1 cellular context compared by ENCODE assay signal in the genomic region with DNA sequence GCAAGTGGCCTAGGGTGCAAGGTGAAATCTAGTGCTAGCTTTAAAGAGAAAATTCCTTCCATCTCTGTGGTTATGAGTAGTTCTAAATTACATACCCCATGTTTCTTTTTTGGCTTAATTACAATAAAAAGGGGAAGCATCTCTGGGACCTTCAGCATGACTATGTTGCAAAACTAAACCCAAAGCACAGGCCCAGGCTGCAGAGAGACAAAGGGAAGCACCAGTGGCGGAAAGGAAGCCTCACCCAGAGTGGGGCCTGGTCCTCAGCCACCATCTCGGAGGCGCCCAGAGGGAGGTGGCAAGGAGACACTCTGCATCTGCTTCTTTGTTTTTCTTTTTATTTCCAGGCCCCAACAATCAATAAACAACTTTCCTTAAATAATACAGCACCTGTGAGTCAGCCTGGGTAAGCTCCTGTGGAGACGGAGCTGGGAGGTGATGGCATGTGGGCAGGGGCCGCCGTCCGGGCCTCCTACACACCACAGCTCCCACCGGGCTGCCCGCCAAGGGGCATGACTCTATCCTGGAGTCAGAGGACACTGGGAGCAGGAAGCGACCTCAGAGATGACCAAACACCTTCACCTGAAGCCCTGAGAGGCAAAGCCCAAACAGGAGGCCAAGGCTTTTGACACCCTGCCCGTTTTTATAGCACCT.
TF ChIP-seq lines count a peak whose summit lies in the region.

No MANE protein-coding gene starts in this region.

TF ChIP-seq in HCT116, 20 proteins besides CTCF, POLR2A, EP300 and RAD21 (continued from another document):
- TF ChIP-seq, protein P1, sequence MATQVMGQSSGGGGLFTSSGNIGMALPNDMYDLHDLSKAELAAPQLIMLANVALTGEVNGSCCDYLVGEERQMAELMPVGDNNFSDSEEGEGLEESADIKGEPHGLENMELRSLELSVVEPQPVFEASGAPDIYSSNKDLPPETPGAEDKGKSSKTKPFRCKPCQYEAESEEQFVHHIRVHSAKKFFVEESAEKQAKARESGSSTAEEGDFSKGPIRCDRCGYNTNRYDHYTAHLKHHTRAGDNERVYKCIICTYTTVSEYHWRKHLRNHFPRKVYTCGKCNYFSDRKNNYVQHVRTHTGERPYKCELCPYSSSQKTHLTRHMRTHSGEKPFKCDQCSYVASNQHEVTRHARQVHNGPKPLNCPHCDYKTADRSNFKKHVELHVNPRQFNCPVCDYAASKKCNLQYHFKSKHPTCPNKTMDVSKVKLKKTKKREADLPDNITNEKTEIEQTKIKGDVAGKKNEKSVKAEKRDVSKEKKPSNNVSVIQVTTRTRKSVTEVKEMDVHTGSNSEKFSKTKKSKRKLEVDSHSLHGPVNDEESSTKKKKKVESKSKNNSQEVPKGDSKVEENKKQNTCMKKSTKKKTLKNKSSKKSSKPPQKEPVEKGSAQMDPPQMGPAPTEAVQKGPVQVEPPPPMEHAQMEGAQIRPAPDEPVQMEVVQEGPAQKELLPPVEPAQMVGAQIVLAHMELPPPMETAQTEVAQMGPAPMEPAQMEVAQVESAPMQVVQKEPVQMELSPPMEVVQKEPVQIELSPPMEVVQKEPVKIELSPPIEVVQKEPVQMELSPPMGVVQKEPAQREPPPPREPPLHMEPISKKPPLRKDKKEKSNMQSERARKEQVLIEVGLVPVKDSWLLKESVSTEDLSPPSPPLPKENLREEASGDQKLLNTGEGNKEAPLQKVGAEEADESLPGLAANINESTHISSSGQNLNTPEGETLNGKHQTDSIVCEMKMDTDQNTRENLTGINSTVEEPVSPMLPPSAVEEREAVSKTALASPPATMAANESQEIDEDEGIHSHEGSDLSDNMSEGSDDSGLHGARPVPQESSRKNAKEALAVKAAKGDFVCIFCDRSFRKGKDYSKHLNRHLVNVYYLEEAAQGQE (IDR thresholded peaks at IDR 0.05; ENCODE audit: low read depth): no peak
- TF ChIP-seq EZH2 (IDR thresholded peaks at IDR 0.05): no peak
- no peak for TF ChIP-seq TCF7L2 (IDR thresholded peaks at IDR 0.05; ENCODE audit: borderline replicate concordance, extremely low read depth, insufficient read depth, insufficient read length)
- TF ChIP-seq MAX (IDR thresholded peaks at IDR 0.05): peak; percentile 47; the same call in 1 of the 2 replicates
- no peak for TF ChIP-seq ZBTB33 (IDR thresholded peaks at IDR 0.05; ENCODE audit: extremely low read depth, insufficient replicate concordance, low read length)
- no peak for TF ChIP-seq POLR2AphosphoS5 (IDR thresholded peaks at IDR 0.05; ENCODE audit: low read depth, low read length)
- no peak for TF ChIP-seq SIN3A (IDR thresholded peaks at IDR 0.05; ENCODE audit: low read depth)
- TF ChIP-seq CEBPB (IDR thresholded peaks at IDR 0.05; ENCODE audit: low read depth): no peak
- no peak for TF ChIP-seq ZFX (IDR thresholded peaks at IDR 0.05)
- TF ChIP-seq CBX3 (IDR thresholded peaks at IDR 0.05; ENCODE audit: low read depth): no peak
